In the genomic region with DNA sequence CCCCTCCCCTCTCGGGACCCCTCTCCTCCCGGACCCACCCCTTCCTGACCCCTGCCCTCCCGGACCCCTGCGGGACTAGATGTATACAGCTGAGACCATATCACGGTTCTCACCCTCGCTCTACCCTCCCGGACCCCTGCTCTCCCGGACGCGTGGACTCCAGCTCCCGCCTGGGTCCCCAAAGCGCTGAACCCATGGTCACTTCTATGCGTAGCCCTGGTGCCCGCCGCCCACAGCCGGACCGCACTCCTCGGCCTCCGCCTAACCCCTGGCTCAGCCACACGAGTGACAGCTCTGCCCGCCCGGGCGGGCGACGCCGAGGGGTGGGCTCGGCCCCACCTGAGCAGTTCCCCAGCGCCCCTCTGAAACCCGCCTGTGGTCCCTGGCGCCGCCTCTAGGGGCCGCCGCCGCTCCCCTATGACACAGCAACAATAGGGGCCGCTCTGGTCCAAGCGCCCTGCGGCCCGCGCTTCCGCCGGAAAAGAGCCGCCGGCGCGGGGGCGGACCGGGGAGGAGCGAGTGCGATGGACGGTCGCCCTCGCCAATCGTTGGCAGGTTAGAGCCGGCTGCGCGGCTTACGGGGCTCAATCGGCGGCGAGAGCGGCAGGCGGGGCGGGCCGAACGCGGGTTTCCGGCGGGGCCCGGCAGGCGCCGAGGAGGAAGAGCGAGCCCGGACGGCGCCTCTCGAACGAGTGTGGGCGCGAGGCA, we compare ENCODE assay signal across 8 cellular contexts. TPM values are rescaled to one million over a fixed set of nuclear protein-coding genes. Genes with fewer than 3 reads are reported as not detected.
A peak's percentile ranks its signal among the peaks of the same experiment; 100 is the strongest.
DNase-seq lines count a peak whose midpoint lies in the region; ATAC-seq and TF ChIP-seq lines count a peak whose summit lies in the region.

ADRM1 (plus strand) TSS at position 657 of the 708 bp plus-strand sequence. CDS start 572 bp downstream, outside the sequence.

- H3K27me3 ChIP-seq in right cardiac atrium (ENCODE audit: control insufficient read depth, insufficient read depth) (no peaks in the 10 kb centered on the region), vagina (no peaks in the 10 kb centered on the region)

- H3K36me3 ChIP-seq in vagina: peaks cover 0 to 21% of the 10 kb centered on the region in 2 donors

- peak within 1 kb of the TSS; percentile 96 for H3K27ac ChIP-seq in right cardiac atrium (ENCODE audit: low read length)
- peak within 1 kb of the TSS; percentile 97 for H3K27ac ChIP-seq in vagina

- TF ChIP-seq POLR2A in vagina (IDR thresholded peaks at IDR 0.05): no peak

- H3K9me3 ChIP-seq in right cardiac atrium (ENCODE audit: control insufficient read depth, low read length) (no peaks in the 10 kb centered on the region), vagina (no peaks in the 10 kb centered on the region)

- intact Hi-C loops in right cardiac atrium (cut with DNase I): loop anchor here in 3 of 4 donors (2.0 to 5.0 kb wide), 3 partner anchors 75 to 80 kb away; no protein-coding TSS in a partner anchor
- intact Hi-C loops in vagina (cut with DNase I): loop anchor here (5.0 to 10.0 kb wide), 2 partner anchors 85 to 492 kb away; partner anchors contain the start of genes MRGBP and RPS21

- peak; percentile 87 for ATAC-seq in GM18498 (IDR thresholded peaks at IDR 0.05; ENCODE audit: unreplicated experiment)
- peak; percentile 80 for ATAC-seq in HG02938 (IDR thresholded peaks at IDR 0.05; ENCODE audit: unreplicated experiment)
- peak; percentile 91 to 94 for ATAC-seq in right cardiac atrium

- peak within 1 kb of the TSS; percentile 87 for H3K4me3 ChIP-seq in right cardiac atrium (ENCODE audit: low read length)
- peak within 1 kb of the TSS; percentile 85 to 98 for H3K4me3 ChIP-seq in vagina

- TF ChIP-seq CTCF in vagina (IDR thresholded peaks at IDR 0.05): peak; percentile 93 to 96 (median 94)

- H3K4me1 ChIP-seq in right cardiac atrium (ENCODE audit: control insufficient read depth, insufficient read depth, low read length) (peaks cover 7% of the 10 kb centered on the region), vagina (peaks cover 39% of the 10 kb centered on the region)

- under 1% methylated on average over 79 of the region's 79 CpGs for WGBS in right cardiac atrium

- DNase-seq in NCI-H187 (lab: John Stamatoyannopoulos, UW): peak; percentile 89 to 98
- DNase-seq in T-helper 2 cell: peak; percentile 91 to 98 (median 95)
- peak; percentile 50 to 98 (median 93) for DNase-seq in anterior cingulate cortex (lab: John Stamatoyannopoulos, UW)
- DNase-seq in right cardiac atrium: peak; percentile 96 to 99 (median 98)
- peak; percentile 97 for DNase-seq in putamen (ENCODE audit: low spot score)
- peak in 1 of 2 donors; percentile 95 for DNase-seq in vagina (ENCODE audit: extremely low spot score in 2 of 2)

RNA-seq across cellular contexts. Expression of gene ADRM1, which starts in this region (rescaled TPM):
- total RNA-seq in right cardiac atrium (10 to 100 TPM; 65.0 to 80.9 (median 73.4) TPM), vagina (110 TPM)
- polyA plus RNA-seq in right cardiac atrium: 87.5 TPM
